Comparison of ENCODE assay signal across 8 cellular contexts in genomic region chr4:98261291-98262271, GRCh38. TPM values are rescaled to one million over a fixed set of nuclear protein-coding genes. Genes with fewer than 3 reads are reported as not detected.
DNase-seq lines count a peak whose midpoint lies in the region; ATAC-seq and TF ChIP-seq lines count a peak whose summit lies in the region.

RAP1GDS1 (plus strand) TSS chr4:98261384; CDS start chr4:98261566, 182 bp downstream.

- peaks cover 9% of the 10 kb centered on the region for H3K36me3 Mint-ChIP-seq in CD8-positive, alpha-beta T cell
- peaks cover 19% of the 10 kb centered on the region for H3K36me3 Mint-ChIP-seq in activated naive CD8-positive, alpha-beta T cell treated with anti-CD3 and anti-CD28 coated beads for 36 hours

- TF ChIP-seq CTCF in CD8-positive, alpha-beta T cell (IDR thresholded peaks at IDR 0.05) = no peak
- TF ChIP-seq CTCF in HL-60 (IDR thresholded peaks at IDR 0.05; ENCODE audit: insufficient read depth, low read length) = no peak
- TF ChIP-seq CTCF in Peyer's patch (IDR thresholded peaks at IDR 0.05) = no peak
- TF ChIP-seq CTCF in thyroid gland (IDR thresholded peaks at IDR 0.05) = no peak

- H3K4me1 ChIP-seq in CD8-positive, alpha-beta T cell (ENCODE audit: insufficient read depth, low read length) = peaks cover 27% of the 10 kb centered on the region
- H3K4me1 ChIP-seq in Peyer's patch (peaks cover 0 to 9% (median 6%) of the 10 kb centered on the region in 4 donors), thyroid gland (peaks cover 3 to 16% of the 10 kb centered on the region in 2 donors)

- H3K4me3 Mint-ChIP-seq in CD8-positive, alpha-beta T cell = peak within 1 kb of the TSS; percentile 94
- H3K4me3 Mint-ChIP-seq in activated naive CD8-positive, alpha-beta T cell treated with anti-CD3 and anti-CD28 coated beads for 36 hours = peak within 1 kb of the TSS; percentile 96

- TF ChIP-seq POLR2A in Peyer's patch (IDR thresholded peaks at IDR 0.05) (peak in 1 of 2 donors; percentile 9), thyroid gland (IDR thresholded peaks at IDR 0.05) (no peak)

- ATAC-seq in CD8-positive, alpha-beta T cell = peak; percentile 75
- peak; percentile 14 for ATAC-seq in GM19455 (IDR thresholded peaks at IDR 0.05; ENCODE audit: unreplicated experiment)

- no peaks in the 10 kb centered on the region for H3K27me3 Mint-ChIP-seq in CD8-positive, alpha-beta T cell (ENCODE audit: low read depth)
- H3K27me3 Mint-ChIP-seq in activated naive CD8-positive, alpha-beta T cell treated with anti-CD3 and anti-CD28 coated beads for 36 hours = no peaks in the 10 kb centered on the region

- CTCF ChIA-PET in CD8-positive, alpha-beta T cell (lab: Charles Lee) = interaction anchor here (1.0 to 2.5 kb wide), 5 partner anchors 22 to 733 kb away, joined by 3 to 6 read pairs (median 3); partner anchors contain the start of genes METAP1 and STPG2

- DNase-seq in CD8-positive, alpha-beta T cell = peak in 5 of 7 experiments; percentile 13 to 83 (median 40)
- DNase-seq in HL-60 (ENCODE audit: low read depth in 1 of 2, low spot score in 1 of 2) (peak; percentile 23 to 45), Peyer's patch (peak; percentile 55 to 74 (median 73)), glomerular endothelial cell (ENCODE audit: extremely low read depth, low read depth, low spot score) (peak; percentile 44), occipital lobe (lab: John Stamatoyannopoulos, UW) (peak; percentile 36), thyroid gland (peak; percentile 48 to 54)
- DNase-seq in activated naive CD8-positive, alpha-beta T cell treated with anti-CD3 and anti-CD28 coated beads for 36 hours = peak; percentile 41

- no peaks in the 10 kb centered on the region for H3K27me3 ChIP-seq in CD8-positive, alpha-beta T cell (ENCODE audit: insufficient read depth, low read length)
- H3K27me3 ChIP-seq in HL-60 (ENCODE audit: insufficient read depth, poor library complexity, severe bottlenecking) (no peaks in the 10 kb centered on the region), Peyer's patch (no peaks in the 10 kb centered on the region), thyroid gland (no peaks in the 10 kb centered on the region)

- POLR2A ChIA-PET in CD8-positive, alpha-beta T cell (lab: Charles Lee) = interaction anchor here (0.7 to 3.0 kb wide), 10 partner anchors 9 to 1685 kb away, joined by 3 to 15 read pairs (median 4); partner anchors contain the start of genes DNAJB14, EIF4E, METAP1 and STPG2

- H3K27ac ChIP-seq in CD8-positive, alpha-beta T cell (ENCODE audit: low read depth, low read length) = peak within 1 kb of the TSS; percentile 77
- H3K27ac ChIP-seq in HL-60 (replicated peaks) = peak within 1 kb of the TSS; percentile 90
- peak within 1 kb of the TSS; percentile 91 to 97 (median 94) for H3K27ac ChIP-seq in Peyer's patch
- peak within 1 kb of the TSS; percentile 93 to 98 (median 97) for H3K27ac ChIP-seq in thyroid gland

- H3K9me3 Mint-ChIP-seq in CD8-positive, alpha-beta T cell = no peaks in the 10 kb centered on the region
- peaks cover 2% of the 10 kb centered on the region for H3K9me3 Mint-ChIP-seq in activated naive CD8-positive, alpha-beta T cell treated with anti-CD3 and anti-CD28 coated beads for 36 hours

- H3K4me1 Mint-ChIP-seq in CD8-positive, alpha-beta T cell (ENCODE audit: low read depth) = peaks cover 51% of the 10 kb centered on the region
- H3K4me1 Mint-ChIP-seq in activated naive CD8-positive, alpha-beta T cell treated with anti-CD3 and anti-CD28 coated beads for 36 hours = peaks cover 35% of the 10 kb centered on the region

- peak within 1 kb of the TSS; percentile 95 for H3K27ac Mint-ChIP-seq in CD8-positive, alpha-beta T cell
- H3K27ac Mint-ChIP-seq in activated naive CD8-positive, alpha-beta T cell treated with anti-CD3 and anti-CD28 coated beads for 36 hours = peak within 1 kb of the TSS; percentile 96

- peak within 1 kb of the TSS; percentile 89 for H3K4me3 ChIP-seq in CD8-positive, alpha-beta T cell (ENCODE audit: low read depth, low read length)
- H3K4me3 ChIP-seq in HL-60 (replicated peaks; ENCODE audit: insufficient read depth, low read length) (peak within 1 kb of the TSS; percentile 82), Peyer's patch (peak within 1 kb of the TSS; percentile 83 to 94 (median 88)), thyroid gland (replicated peaks in 1 of 3) (peak within 1 kb of the TSS; percentile 73 to 80 (median 77))

- no peaks in the 10 kb centered on the region for H3K9me3 ChIP-seq in CD8-positive, alpha-beta T cell (ENCODE audit: low read length)
- H3K9me3 ChIP-seq in Peyer's patch (no peaks in the 10 kb centered on the region), thyroid gland (no peaks in the 10 kb centered on the region)

- intact Hi-C loops in CD8-positive, alpha-beta T cell (cut with DNase I, micrococcal nuclease) = loop anchor here (1.0 to 10.0 kb wide), 15 partner anchors 93 to 1689 kb away; partner anchors contain the start of genes ADH5 (in 2 of the 2), EIF4E (in 2 of the 2), TRMT10A (in 2 of the 2) and DNAJB14 (in 1 of the 2)
- intact Hi-C loops in thyroid gland (cut with DNase I) = no loop called here

- H3K36me3 ChIP-seq in CD8-positive, alpha-beta T cell (ENCODE audit: insufficient read depth, low read length) = no peaks in the 10 kb centered on the region
- no peaks in the 10 kb centered on the region for H3K36me3 ChIP-seq in Peyer's patch
- H3K36me3 ChIP-seq in thyroid gland = no peaks in the 10 kb centered on the region

- 2% methylated on average over 27 to 32 of the region's 103 CpGs for WGBS in thyroid gland, 2 donors

RNA-seq across cellular contexts. Expression of gene RAP1GDS1, which starts in this region (rescaled TPM):
- total RNA-seq in CD8-positive, alpha-beta T cell = 10 to 100 TPM; 15.3 to 15.6 TPM
- 10 to 100 TPM; 33.3 to 48.4 (median 35.4) TPM for total RNA-seq in Peyer's patch
- total RNA-seq in activated naive CD8-positive, alpha-beta T cell treated with anti-CD3 and anti-CD28 coated beads for 36 hours = 10 to 100 TPM; 61.8 to 62.6 TPM
- total RNA-seq in glomerular endothelial cell = 41.6 and 47.0 TPM in 2 replicates
- total RNA-seq in occipital lobe = 245 TPM
- 10 to 100 TPM; 36.2 to 40.9 (median 37.9) TPM for total RNA-seq in thyroid gland

Comparison
In these comparisons a context has a peak if more than half of its experiments do, and no peak if none do; other contexts are left out.
1. Peak in every context shown above with its lines: DNase-seq, ATAC-seq, H3K4me3 ChIP-seq and H3K27ac ChIP-seq.